Comparison of ENCODE assay signal across 28 cellular contexts in the genomic region with DNA sequence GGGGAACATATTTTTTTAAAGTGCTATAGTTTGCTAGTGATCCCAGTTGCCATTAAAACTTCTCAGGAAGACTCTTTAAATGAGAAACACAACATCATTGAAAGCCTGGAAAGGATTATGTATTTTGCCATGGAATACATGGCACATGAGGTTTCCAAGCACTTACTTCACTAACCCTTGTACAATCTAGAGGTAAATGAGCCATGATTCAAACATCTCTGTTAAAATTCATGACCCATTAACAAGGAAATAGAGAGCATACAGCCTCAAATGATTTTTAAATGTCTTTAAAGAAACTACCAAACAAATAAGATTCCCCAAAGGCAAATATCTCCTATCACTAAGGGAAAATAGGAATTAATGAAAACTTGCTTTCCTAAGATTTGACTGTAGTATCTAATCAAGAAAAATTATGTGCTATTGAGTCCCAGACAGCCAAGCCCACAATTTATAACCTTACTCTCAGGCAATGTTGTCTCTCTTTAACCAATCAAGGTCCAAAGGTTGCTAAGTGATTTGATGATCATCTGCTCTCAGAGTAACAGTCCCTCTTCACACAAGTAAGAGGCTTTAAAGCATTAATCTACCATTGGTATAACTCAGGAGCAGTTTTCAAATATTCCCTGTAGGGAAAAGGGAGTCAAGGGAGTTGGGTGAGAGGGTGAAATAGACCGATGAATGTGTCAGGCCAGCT.
"Had no signal": no experiment of that assay in that cellular context is flagged by ENCODE, and none has a peak within 500 bp of the region (broad histone marks: within the 10 kb centered on the region; RNA-seq: fewer than 3 reads in every experiment).

No MANE protein-coding gene starts in this region.

- H3K9me3 Mint-ChIP-seq: activated CD4-positive, alpha-beta T cell treated with anti-CD3 and anti-CD28 coated beads, Interleukin-2, amount 10 ng/mL, durations not matched to agents 24 days and 14 days; activated CD8-positive, alpha-beta T cell treated with anti-CD3 and anti-CD28 coated beads for 36 hours; activated naive CD4-positive, alpha-beta T cell treated with anti-CD3 and anti-CD28 coated beads, Interleukin-2, amount 10 ng/mL, durations not matched to agents 7 days and 5 days; activated naive CD8-positive, alpha-beta T cell treated with anti-CD3 and anti-CD28 coated beads, Interleukin-2, amount 50 U/mL, for 24 hours; activated T-cell treated with anti-CD3 and anti-CD28 coated beads, Interleukin-2, amount 50 U/mL, for 24 hours; activated T-helper 1 cell treated with anti-CD3 and anti-CD28 coated beads, Interleukin-12 subunit alpha, Interleukin-12 subunit beta, Interleukin-2, Interleukin-4 antibody, amounts not matched to agents 30 ng/mL and 10 ng/mL and 1 ng/mL, durations not matched to agents 14 hours and 24 hours and 36 hours; T-helper 1 cell treated with Interleukin-12 subunit alpha and Interleukin-12 subunit beta and Interleukin-4 antibody, amounts not matched to agents 30 μg/mL and 1 μg/mL, for 36 hours; T-helper 2 cell treated with Interferon-gamma antibody and Interleukin-4, amounts not matched to agents 5 μg/mL and 100 μg/mL, for 36 hours had no signal

- H3K4me1 ChIP-seq: SJCRH30 had no signal

- H3K4me1 Mint-ChIP-seq: activated CD4-positive, alpha-beta T cell treated with anti-CD3 and anti-CD28 coated beads, Interleukin-2, amount 10 ng/mL, durations not matched to agents 24 days and 14 days; activated naive CD4-positive, alpha-beta T cell treated with anti-CD3 and anti-CD28 coated beads, Interleukin-2, amount 10 ng/mL, durations not matched to agents 7 days and 5 days; activated naive CD8-positive, alpha-beta T cell treated with anti-CD3 and anti-CD28 coated beads, Interleukin-2, amount 50 U/mL, for 24 hours; brain had no signal

- H3K36me3 ChIP-seq: MG63, SJCRH30 had no signal

- H3K4me3 Mint-ChIP-seq: activated CD4-positive, alpha-beta T cell treated with anti-CD3 and anti-CD28 coated beads, Interleukin-2, amount 10 ng/mL, durations not matched to agents 24 days and 14 days; activated CD8-positive, alpha-beta T cell treated with anti-CD3 and anti-CD28 coated beads for 36 hours; activated naive CD4-positive, alpha-beta T cell treated with anti-CD3 and anti-CD28 coated beads, Interleukin-2, amount 10 ng/mL, durations not matched to agents 7 days and 5 days; activated naive CD8-positive, alpha-beta T cell; activated naive CD8-positive, alpha-beta T cell treated with anti-CD3 and anti-CD28 coated beads, Interleukin-2, amount 50 U/mL, for 24 hours; activated T-cell treated with anti-CD3 and anti-CD28 coated beads, Interleukin-2, amount 50 U/mL, for 24 hours; activated T-helper 1 cell treated with anti-CD3 and anti-CD28 coated beads, Interleukin-12 subunit alpha, Interleukin-12 subunit beta, Interleukin-2, Interleukin-4 antibody, amounts not matched to agents 30 ng/mL and 10 ng/mL and 1 ng/mL, durations not matched to agents 14 hours and 24 hours and 36 hours; brain; IgD-negative memory B cell; T-helper 1 cell treated with Interleukin-12 subunit alpha and Interleukin-12 subunit beta and Interleukin-4 antibody, amounts not matched to agents 30 μg/mL and 1 μg/mL, for 36 hours; T-helper 2 cell treated with Interferon-gamma antibody and Interleukin-4, amounts not matched to agents 5 μg/mL and 100 μg/mL, for 36 hours had no signal

- H3K9me3 ChIP-seq: MG63, SJCRH30 had no signal

- H3K27ac Mint-ChIP-seq: activated CD4-positive, alpha-beta T cell treated with anti-CD3 and anti-CD28 coated beads, Interleukin-2, amount 10 ng/mL, durations not matched to agents 24 days and 14 days; activated CD8-positive, alpha-beta T cell treated with anti-CD3 and anti-CD28 coated beads for 36 hours; activated naive CD4-positive, alpha-beta T cell treated with anti-CD3 and anti-CD28 coated beads, Interleukin-2, amount 10 ng/mL, durations not matched to agents 7 days and 5 days; activated naive CD8-positive, alpha-beta T cell; activated naive CD8-positive, alpha-beta T cell treated with anti-CD3 and anti-CD28 coated beads, Interleukin-2, amount 50 U/mL, for 24 hours; activated T-cell treated with anti-CD3 and anti-CD28 coated beads, Interleukin-2, amount 50 U/mL, for 24 hours; activated T-helper 1 cell treated with anti-CD3 and anti-CD28 coated beads, Interleukin-12 subunit alpha, Interleukin-12 subunit beta, Interleukin-2, Interleukin-4 antibody, amounts not matched to agents 30 ng/mL and 10 ng/mL and 1 ng/mL, durations not matched to agents 14 hours and 24 hours and 36 hours; brain; IgD-negative memory B cell; T-helper 1 cell treated with Interleukin-12 subunit alpha and Interleukin-12 subunit beta and Interleukin-4 antibody, amounts not matched to agents 30 μg/mL and 1 μg/mL, for 36 hours; T-helper 2 cell treated with Interferon-gamma antibody and Interleukin-4, amounts not matched to agents 5 μg/mL and 100 μg/mL, for 36 hours had no signal

- H3K27me3 Mint-ChIP-seq: activated CD4-positive, alpha-beta T cell treated with anti-CD3 and anti-CD28 coated beads, Interleukin-2, amount 10 ng/mL, durations not matched to agents 24 days and 14 days; activated CD8-positive, alpha-beta T cell treated with anti-CD3 and anti-CD28 coated beads for 36 hours; activated naive CD4-positive, alpha-beta T cell treated with anti-CD3 and anti-CD28 coated beads, Interleukin-2, amount 10 ng/mL, durations not matched to agents 7 days and 5 days; activated naive CD8-positive, alpha-beta T cell; activated naive CD8-positive, alpha-beta T cell treated with anti-CD3 and anti-CD28 coated beads, Interleukin-2, amount 50 U/mL, for 24 hours; activated T-cell treated with anti-CD3 and anti-CD28 coated beads, Interleukin-2, amount 50 U/mL, for 24 hours; brain; IgD-negative memory B cell had no signal

- H3K36me3 Mint-ChIP-seq: activated naive CD4-positive, alpha-beta T cell treated with anti-CD3 and anti-CD28 coated beads, Interleukin-2, amount 10 ng/mL, durations not matched to agents 7 days and 5 days; activated naive CD8-positive, alpha-beta T cell; IgD-negative memory B cell had no signal

- H3K27me3 ChIP-seq: MG63, SJCRH30 had no signal

- H3K27ac ChIP-seq: SJCRH30, SK-N-MC had no signal

- DNase-seq: activated CD4-positive, alpha-beta T cell treated with anti-CD3 and anti-CD28 coated beads, Interleukin-2, amount 10 ng/mL, durations not matched to agents 24 days and 14 days; activated CD4-positive, alpha-beta T cell treated with anti-CD3 and anti-CD28 coated beads, Interleukin-2, amount 50 U/mL, for 4 hours; activated CD8-positive, alpha-beta T cell treated with anti-CD3 and anti-CD28 coated beads for 36 hours; activated naive CD4-positive, alpha-beta T cell treated with anti-CD3 and anti-CD28 coated beads, Interleukin-2, amount 10 ng/mL, durations not matched to agents 7 days and 5 days; activated naive CD8-positive, alpha-beta T cell treated with anti-CD3 and anti-CD28 coated beads, Interleukin-2, amount 50 U/mL, for 24 hours; activated T-cell treated with anti-CD3 and anti-CD28 coated beads, Interleukin-2, amount 50 U/mL, for 24 hours; anterior cingulate cortex; caudate nucleus; cerebellar nuclear complex; Kasumi-1; KBM-7; MG63; NCI-H1048; NCI-H1436 treated with DMSO at 0.1 percent for 48 hours; NCI-H1694 treated with DMSO at 0.1 percent for 48 hours; NCI-H2081; NCI-H2171; NCI-H524; SHP77; SJCRH30 had no signal

- H3K4me3 ChIP-seq: MG63, SJCRH30, SK-N-MC had no signal

- ATAC-seq: activated CD8-positive, alpha-beta T cell treated with anti-CD3 and anti-CD28 coated beads for 36 hours; activated naive CD8-positive, alpha-beta T cell treated with anti-CD3 and anti-CD28 coated beads, Interleukin-2, amount 50 U/mL, for 24 hours; Panc1 had no signal
